In the genomic region with DNA sequence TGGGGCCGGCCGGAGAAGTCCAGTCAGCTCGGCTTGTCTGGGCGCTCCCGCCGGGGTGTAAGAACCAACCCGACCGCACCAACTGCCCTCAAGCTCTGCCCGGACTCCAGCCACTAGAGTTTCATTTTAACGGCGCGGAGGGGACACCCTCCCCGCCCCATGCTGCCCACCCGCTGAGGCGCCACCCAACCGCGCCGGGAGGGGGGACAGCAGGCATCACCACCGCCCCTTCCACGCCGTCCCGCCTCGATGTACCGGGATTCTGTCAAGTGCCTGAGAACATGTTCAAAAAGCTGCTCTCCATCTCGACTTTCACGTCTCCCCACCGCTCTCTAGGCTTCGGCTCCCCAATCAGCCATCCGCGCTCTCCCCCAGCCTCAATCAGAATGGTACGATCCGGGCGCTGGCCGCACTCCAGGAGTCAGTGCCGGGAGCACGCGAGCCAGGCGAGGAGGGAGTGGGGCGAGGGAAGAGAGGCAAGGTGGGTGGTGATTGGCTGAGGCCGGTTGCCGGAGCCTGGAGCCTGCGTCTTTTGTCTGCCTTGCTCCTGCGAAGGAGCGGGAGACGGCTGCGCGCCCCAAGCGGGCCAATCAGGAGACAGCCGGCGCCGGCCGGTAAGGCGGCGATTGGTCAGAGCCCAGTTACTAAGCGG, we compare ENCODE assay signal across 7 cellular contexts. TPM values are rescaled to one million over a fixed set of nuclear protein-coding genes. Genes with fewer than 3 reads are reported as not detected.
DNase-seq lines count a peak whose midpoint lies in the region; ATAC-seq and TF ChIP-seq lines count a peak whose summit lies in the region.

A gene (minus strand): TSS at position 101 of the 652 bp plus-strand sequence. CDS start 677 bp downstream, outside the sequence.

- H3K4me3 ChIP-seq in astrocyte of the spinal cord (ENCODE audit: low read depth, low read length): peak within 1 kb of the TSS; percentile 90
- H3K4me3 ChIP-seq in hepatocyte: peak within 1 kb of the TSS; percentile 68

- H3K9me2 ChIP-seq in hepatocyte (replicated peaks; ENCODE audit: insufficient read depth): no peaks in the 10 kb centered on the region

- no peaks in the 10 kb centered on the region for H3K9me3 ChIP-seq in hepatocyte (ENCODE audit: low read depth)

- no peaks in the 10 kb centered on the region for H3K4me1 ChIP-seq in hepatocyte (ENCODE audit: insufficient read depth)

- H3K36me3 ChIP-seq in hepatocyte (replicated peaks; ENCODE audit: insufficient read depth, low read depth): no peaks in the 10 kb centered on the region

- peak within 1 kb of the TSS; percentile 79 for H3K4me2 ChIP-seq in hepatocyte

- peak within 1 kb of the TSS; percentile 98 for H3K27ac ChIP-seq in hepatocyte

- under 1% methylated on average over 54 of the region's 55 CpGs for WGBS in hepatocyte (ENCODE audit: low lambda C conversion rate, missing lambda C conversion rate)

- H3K27me3 ChIP-seq in hepatocyte: no peaks in the 10 kb centered on the region

- in situ Hi-C loops in astrocyte of the spinal cord (cut with HindIII; ENCODE audit: low sequenced_read_pairs): no loop called here

- DNase-seq in NCI-H187 treated with DMSO at 0.1 percent for 48 hours (lab: John Stamatoyannopoulos, UW) (peak; percentile 93), T1000 (lab: John Stamatoyannopoulos, UW) (peak; percentile 99), astrocyte of the spinal cord (ENCODE audit: low read depth, low spot score) (peak; percentile 99), hepatocyte (ENCODE audit: low spot score) (peak; percentile 99), renal cortical epithelial cell (ENCODE audit: low read depth) (peak; percentile 94)

- peaks cover 37% of the 10 kb centered on the region for H3K79me2 ChIP-seq in hepatocyte

- no peak for TF ChIP-seq CTCF in astrocyte of the spinal cord (IDR thresholded peaks at IDR 0.05; ENCODE audit: low read depth, low read length)
- TF ChIP-seq CTCF in hepatocyte (IDR thresholded peaks at IDR 0.05; ENCODE audit: poor library complexity): no peak

- ATAC-seq in GM18502 (IDR thresholded peaks at IDR 0.05; ENCODE audit: poor library complexity, unreplicated experiment) (peak; percentile 86), HG02943 (IDR thresholded peaks at IDR 0.05; ENCODE audit: low read depth, unreplicated experiment) (peak; percentile 86)

- no peaks in the 10 kb centered on the region for H4K20me1 ChIP-seq in hepatocyte (ENCODE audit: insufficient read depth, poor library complexity, severe bottlenecking)

- peak within 1 kb of the TSS; percentile 47 for H2AFZ ChIP-seq in hepatocyte

RNA-seq across cellular contexts. Expression of the gene that starts here (rescaled TPM):
- 16.8 and 18.9 TPM in 2 replicates for total RNA-seq in hepatocyte
- 8.4 and 9.9 TPM in 2 replicates for polyA plus RNA-seq in hepatocyte
- total RNA-seq in renal cortical epithelial cell: 9.0 and 33.7 TPM in 2 replicates

Comparison
In these comparisons a context has a peak if more than half of its experiments do, and no peak if none do; other contexts are left out.
1. Peak in every context shown above with its lines: DNase-seq, ATAC-seq, H3K4me3 ChIP-seq and H3K27ac ChIP-seq.